Comparison of ENCODE assay signal across 16 cellular contexts in genomic region chr5:83955916-83956315, GRCh38.
DNase-seq lines count a peak whose midpoint lies in the region; ATAC-seq and TF ChIP-seq lines count a peak whose summit lies in the region.
"Had no signal": no experiment of that assay in that cellular context is flagged by ENCODE, and none has a peak within 500 bp of the region (broad histone marks: within the 10 kb centered on the region; RNA-seq: fewer than 3 reads in every experiment).

No MANE protein-coding gene starts in this region.

- peaks cover 64% of the 10 kb centered on the region for H3K27me3 Mint-ChIP-seq in endodermal cell (ENCODE audit: insufficient read depth)
- H3K27me3 Mint-ChIP-seq: B cell; naive thymus-derived CD4-positive, alpha-beta T cell had no signal

- H3K9me3 ChIP-seq in endodermal cell (ENCODE audit: control insufficient read depth, low read length): no peaks in the 10 kb centered on the region

- 79 to 100% methylated on average over 1 of the region's 1 CpG for WGBS in endodermal cell (ENCODE audit: insufficient coverage in 1 of 2, insufficient read length in 1 of 2), 2 experiments

- H3K9ac ChIP-seq in endodermal cell (ENCODE audit: extremely low read depth, low read length, poor library complexity, severe bottlenecking): no peak overlapping the region

- peaks cover 11% of the 10 kb centered on the region for H3K4me1 Mint-ChIP-seq in endodermal cell
- H3K4me1 Mint-ChIP-seq: B cell; stimulated activated effector memory CD8-positive, alpha-beta T cell treated with anti-CD3 and anti-CD28 coated beads, Interleukin-12 subunit alpha, Interleukin-12 subunit beta, amount 100 ng/mL, for 72 hours had no signal

- TF ChIP-seq CTCF in foreskin fibroblast (IDR thresholded peaks at IDR 0.05; ENCODE audit: low read depth, low read length): no peak
- TF ChIP-seq CTCF in endodermal cell (conservative IDR thresholded peaks at IDR 0.05): no peak

- H3K27me3 ChIP-seq in endodermal cell (ENCODE audit: control insufficient read depth, insufficient read depth, low read length, poor library complexity, severe bottlenecking): peaks cover 94% of the 10 kb centered on the region

- no peak overlapping the region for H3K4me3 Mint-ChIP-seq in endodermal cell
- H3K4me3 Mint-ChIP-seq: B cell; naive thymus-derived CD4-positive, alpha-beta T cell; stimulated activated effector memory CD8-positive, alpha-beta T cell treated with anti-CD3 and anti-CD28 coated beads, Interleukin-12 subunit alpha, Interleukin-12 subunit beta, amount 100 ng/mL, for 72 hours had no signal

- H3K36me3 Mint-ChIP-seq in endodermal cell (ENCODE audit: low read depth): no peaks in the 10 kb centered on the region
- H3K36me3 Mint-ChIP-seq: naive thymus-derived CD4-positive, alpha-beta T cell; stimulated activated effector memory CD8-positive, alpha-beta T cell treated with anti-CD3 and anti-CD28 coated beads, Interleukin-12 subunit alpha, Interleukin-12 subunit beta, amount 100 ng/mL, for 72 hours had no signal

- DNase-seq in A172 (ENCODE audit: low spot score) (peak; percentile 62), HS-27A (ENCODE audit: low read depth) (peak; percentile 5), foreskin fibroblast (peak; percentile 5 to 34), UCSD-AML1 (lab: John Stamatoyannopoulos, UW; ENCODE audit: unreplicated experiment) (no peak), activated gamma-delta T cell treated with Interleukin-2 at 50 U/mL for 16 hours (no peak), NCI-H2227 treated with DMSO at 0.1 percent for 48 hours (lab: John Stamatoyannopoulos, UW) (no peak), endodermal cell (no peak)
- DNase-seq: cortex of kidney; naive thymus-derived CD4-positive, alpha-beta T cell; NCI-H2081 treated with DMSO at 0.1 percent for 48 hours; SHP77 treated with DMSO at 0.1 percent for 48 hours had no signal

- H3K27ac Mint-ChIP-seq in endodermal cell: no peak overlapping the region
- H3K27ac Mint-ChIP-seq: B cell; naive thymus-derived CD4-positive, alpha-beta T cell; stimulated activated effector memory CD8-positive, alpha-beta T cell treated with anti-CD3 and anti-CD28 coated beads, Interleukin-12 subunit alpha, Interleukin-12 subunit beta, amount 100 ng/mL, for 72 hours had no signal

- no peak overlapping the region for H3K27ac ChIP-seq in endodermal cell (ENCODE audit: low read depth, low read length)

- no peaks in the 10 kb centered on the region for H3K4me1 ChIP-seq in endodermal cell (ENCODE audit: control insufficient read depth, insufficient read depth, low read length)

- no peaks in the 10 kb centered on the region for H3K36me3 ChIP-seq in endodermal cell (ENCODE audit: control insufficient read depth, insufficient read depth, low read length)

- H3K9me3 Mint-ChIP-seq in endodermal cell: no peaks in the 10 kb centered on the region

- H3K4me3 ChIP-seq in foreskin fibroblast (ENCODE audit: low read depth in 1 of 2, low read length in 2 of 2) (no peak overlapping the region), endodermal cell (ENCODE audit: low read length) (no peak overlapping the region)

- peak; percentile 94 for ATAC-seq in SK-N-SH treated with all-trans-retinoic acid at 6 μM for 48 hours
- ATAC-seq: activated CD4-positive, CD25-positive, alpha-beta regulatory T cell treated with anti-CD3 and anti-CD28 coated beads, Interleukin-2, amount 50 U/mL, for 24 hours; HepG2; naive thymus-derived CD4-positive, alpha-beta T cell; stimulated activated effector memory CD8-positive, alpha-beta T cell treated with anti-CD3 and anti-CD28 coated beads, Interleukin-12 subunit alpha, Interleukin-12 subunit beta, amount 100 ng/mL, for 72 hours had no signal

TF ChIP-seq in SK-N-SH treated with all-trans-retinoic acid at 6 μM for 48 hours, 23 proteins besides CTCF, POLR2A, EP300 and RAD21:
- TF ChIP-seq GLIS3 (CRISPR knock-in tag; IDR thresholded peaks at IDR 0.05) (no peak), ZC3H10 (CRISPR knock-in tag; IDR thresholded peaks at IDR 0.05) (no peak), ZFP30 (CRISPR knock-in tag; IDR thresholded peaks at IDR 0.05) (no peak), ZNF565 (CRISPR knock-in tag; conservative IDR thresholded peaks at IDR 0.05; ENCODE audit: low read depth) (no peak), ARNTL (CRISPR knock-in tag; IDR thresholded peaks at IDR 0.05; ENCODE audit: borderline replicate concordance, low read depth) (no peak), ZNF8 (CRISPR knock-in tag; IDR thresholded peaks at IDR 0.05) (no peak), ZNF70 (CRISPR knock-in tag; IDR thresholded peaks at IDR 0.05) (no peak), BACH2 (CRISPR knock-in tag; IDR thresholded peaks at IDR 0.05; ENCODE audit: borderline replicate concordance) (no peak), TOX (CRISPR knock-in tag; IDR thresholded peaks at IDR 0.05; ENCODE audit: borderline replicate concordance) (no peak), PATZ1 (CRISPR knock-in tag; IDR thresholded peaks at IDR 0.05; ENCODE audit: borderline replicate concordance) (no peak)

Comparison
In these comparisons a context has a peak if more than half of its experiments do, and no peak if none do; other contexts are left out.
1. DNase-seq: peak in A172 (single experiment), HS-27A (single experiment) and foreskin fibroblast (2 of 2); none in UCSD-AML1 (single experiment), activated gamma-delta T cell treated with Interleukin-2 at 50 U/mL for 16 hours (single experiment), NCI-H2227 treated with DMSO at 0.1 percent for 48 hours (single experiment) and endodermal cell (single experiment).